ENCODE assay signal across 1 cellular context in the genomic region with DNA sequence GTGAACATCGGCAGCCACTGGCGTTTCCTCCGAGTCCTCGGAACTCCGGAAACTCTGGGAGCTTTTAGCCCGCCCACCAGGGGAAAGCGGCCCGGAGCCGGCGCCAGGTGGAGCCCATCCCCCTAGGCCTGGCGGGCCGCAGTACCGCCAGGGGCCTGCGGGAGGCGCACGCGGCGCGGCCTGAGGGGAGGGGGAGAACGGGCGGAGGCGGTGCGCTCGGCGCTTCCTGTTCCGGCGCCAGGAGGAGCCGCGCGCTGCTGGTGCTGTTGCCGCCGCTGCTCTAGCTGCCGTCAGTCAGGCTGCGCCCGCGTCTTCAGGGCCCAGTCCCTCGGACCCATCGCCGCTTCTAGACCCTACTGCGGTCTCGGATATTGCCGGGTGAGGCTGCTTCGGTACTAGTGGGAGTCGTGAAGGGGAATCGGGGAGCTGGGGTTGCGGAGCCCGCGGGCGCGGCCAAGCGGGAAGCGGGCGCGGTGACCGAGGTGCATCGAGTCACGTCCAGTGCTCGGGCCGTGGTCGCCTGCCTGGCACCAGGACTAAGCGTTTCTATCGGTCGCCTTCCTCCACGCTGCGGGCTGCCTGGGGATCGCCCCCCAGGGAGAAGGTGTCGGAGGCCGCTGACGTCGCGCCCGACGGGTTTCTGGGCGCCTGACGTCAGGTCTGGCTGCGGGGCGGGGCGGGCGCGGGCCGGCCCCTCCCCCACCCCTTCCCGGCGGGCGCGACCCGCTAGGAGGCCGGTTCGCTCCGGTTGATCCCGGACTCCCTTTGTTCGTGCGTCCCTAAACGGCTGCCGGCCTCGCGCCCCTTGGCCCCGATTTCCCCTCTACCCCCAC.
TF ChIP-seq lines count a peak whose summit lies in the region.

A gene (plus strand): TSS at position 222 of the 833 bp plus-strand sequence. CDS start 10,037 bp downstream, outside the sequence.

TF ChIP-seq in HepG2, 621 proteins besides CTCF, POLR2A, EP300 and RAD21 (continued from another document and continues in another):
- TF ChIP-seq NCOA5 (CRISPR knock-in tag; IDR thresholded peaks at IDR 0.05): no peak
- TF ChIP-seq ZNF768 (CRISPR knock-in tag; IDR thresholded peaks at IDR 0.05): peak; percentile 79; the same call in 1 of the 2 replicates
- TF ChIP-seq FOXP1 (IDR thresholded peaks at IDR 0.05): no peak
- peak; percentile 22; the same call in 1 of the 2 replicates for TF ChIP-seq FOXP1 (CRISPR knock-in tag; IDR thresholded peaks at IDR 0.05)
- TF ChIP-seq ZNF292 (CRISPR knock-in tag; IDR thresholded peaks at IDR 0.05; ENCODE audit: borderline replicate concordance, low read depth): 0 out of 2 replicates have a peak, but pooled peaks have one; percentile 42
- no peak for TF ChIP-seq KDM6A (CRISPR knock-in tag; IDR thresholded peaks at IDR 0.05; ENCODE audit: low read depth)
- TF ChIP-seq ZFP36L2 (CRISPR knock-in tag; IDR thresholded peaks at IDR 0.05): no peak
- TF ChIP-seq, protein P1, sequence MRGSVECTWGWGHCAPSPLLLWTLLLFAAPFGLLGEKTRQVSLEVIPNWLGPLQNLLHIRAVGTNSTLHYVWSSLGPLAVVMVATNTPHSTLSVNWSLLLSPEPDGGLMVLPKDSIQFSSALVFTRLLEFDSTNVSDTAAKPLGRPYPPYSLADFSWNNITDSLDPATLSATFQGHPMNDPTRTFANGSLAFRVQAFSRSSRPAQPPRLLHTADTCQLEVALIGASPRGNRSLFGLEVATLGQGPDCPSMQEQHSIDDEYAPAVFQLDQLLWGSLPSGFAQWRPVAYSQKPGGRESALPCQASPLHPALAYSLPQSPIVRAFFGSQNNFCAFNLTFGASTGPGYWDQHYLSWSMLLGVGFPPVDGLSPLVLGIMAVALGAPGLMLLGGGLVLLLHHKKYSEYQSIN (CRISPR knock-in tag; IDR thresholded peaks at IDR 0.05; ENCODE audit: borderline replicate concordance): no peak
- TF ChIP-seq NFE2L2 (IDR thresholded peaks at IDR 0.05; ENCODE audit: low read length): no peak
- TF ChIP-seq, protein P2, sequence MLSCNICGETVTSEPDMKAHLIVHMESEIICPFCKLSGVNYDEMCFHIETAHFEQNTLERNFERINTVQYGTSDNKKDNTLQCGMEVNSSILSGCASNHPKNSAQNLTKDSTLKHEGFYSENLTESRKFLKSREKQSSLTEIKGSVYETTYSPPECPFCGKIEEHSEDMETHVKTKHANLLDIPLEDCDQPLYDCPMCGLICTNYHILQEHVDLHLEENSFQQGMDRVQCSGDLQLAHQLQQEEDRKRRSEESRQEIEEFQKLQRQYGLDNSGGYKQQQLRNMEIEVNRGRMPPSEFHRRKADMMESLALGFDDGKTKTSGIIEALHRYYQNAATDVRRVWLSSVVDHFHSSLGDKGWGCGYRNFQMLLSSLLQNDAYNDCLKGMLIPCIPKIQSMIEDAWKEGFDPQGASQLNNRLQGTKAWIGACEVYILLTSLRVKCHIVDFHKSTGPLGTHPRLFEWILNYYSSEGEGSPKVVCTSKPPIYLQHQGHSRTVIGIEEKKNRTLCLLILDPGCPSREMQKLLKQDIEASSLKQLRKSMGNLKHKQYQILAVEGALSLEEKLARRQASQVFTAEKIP (CRISPR knock-in tag; IDR thresholded peaks at IDR 0.05; ENCODE audit: borderline replicate concordance): no peak
- TF ChIP-seq JUNB (CRISPR knock-in tag; IDR thresholded peaks at IDR 0.05; ENCODE audit: borderline replicate concordance): no peak
- TF ChIP-seq, protein P3, sequence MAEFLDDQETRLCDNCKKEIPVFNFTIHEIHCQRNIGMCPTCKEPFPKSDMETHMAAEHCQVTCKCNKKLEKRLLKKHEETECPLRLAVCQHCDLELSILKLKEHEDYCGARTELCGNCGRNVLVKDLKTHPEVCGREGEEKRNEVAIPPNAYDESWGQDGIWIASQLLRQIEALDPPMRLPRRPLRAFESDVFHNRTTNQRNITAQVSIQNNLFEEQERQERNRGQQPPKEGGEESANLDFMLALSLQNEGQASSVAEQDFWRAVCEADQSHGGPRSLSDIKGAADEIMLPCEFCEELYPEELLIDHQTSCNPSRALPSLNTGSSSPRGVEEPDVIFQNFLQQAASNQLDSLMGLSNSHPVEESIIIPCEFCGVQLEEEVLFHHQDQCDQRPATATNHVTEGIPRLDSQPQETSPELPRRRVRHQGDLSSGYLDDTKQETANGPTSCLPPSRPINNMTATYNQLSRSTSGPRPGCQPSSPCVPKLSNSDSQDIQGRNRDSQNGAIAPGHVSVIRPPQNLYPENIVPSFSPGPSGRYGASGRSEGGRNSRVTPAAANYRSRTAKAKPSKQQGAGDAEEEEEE (CRISPR knock-in tag; IDR thresholded peaks at IDR 0.05; ENCODE audit: borderline replicate concordance): no peak
- TF ChIP-seq HNF4A (CRISPR knock-in tag; IDR thresholded peaks at IDR 0.05): peak; percentile 22; the same call in 1 of the 2 replicates
- peak; percentile 54 for TF ChIP-seq ZNF557 (CRISPR knock-in tag; IDR thresholded peaks at IDR 0.05)
- TF ChIP-seq ELF4 (CRISPR knock-in tag; IDR thresholded peaks at IDR 0.05; ENCODE audit: borderline replicate concordance): peak; percentile 95
- no peak for TF ChIP-seq PRMT3 (CRISPR knock-in tag; IDR thresholded peaks at IDR 0.05; ENCODE audit: borderline replicate concordance, low read depth)
- TF ChIP-seq GABPB1 (CRISPR knock-in tag; IDR thresholded peaks at IDR 0.05): peak; percentile 96
- peak; percentile 91 for TF ChIP-seq TAF1 (CRISPR knock-in tag; IDR thresholded peaks at IDR 0.05)
- TF ChIP-seq, protein P4, sequence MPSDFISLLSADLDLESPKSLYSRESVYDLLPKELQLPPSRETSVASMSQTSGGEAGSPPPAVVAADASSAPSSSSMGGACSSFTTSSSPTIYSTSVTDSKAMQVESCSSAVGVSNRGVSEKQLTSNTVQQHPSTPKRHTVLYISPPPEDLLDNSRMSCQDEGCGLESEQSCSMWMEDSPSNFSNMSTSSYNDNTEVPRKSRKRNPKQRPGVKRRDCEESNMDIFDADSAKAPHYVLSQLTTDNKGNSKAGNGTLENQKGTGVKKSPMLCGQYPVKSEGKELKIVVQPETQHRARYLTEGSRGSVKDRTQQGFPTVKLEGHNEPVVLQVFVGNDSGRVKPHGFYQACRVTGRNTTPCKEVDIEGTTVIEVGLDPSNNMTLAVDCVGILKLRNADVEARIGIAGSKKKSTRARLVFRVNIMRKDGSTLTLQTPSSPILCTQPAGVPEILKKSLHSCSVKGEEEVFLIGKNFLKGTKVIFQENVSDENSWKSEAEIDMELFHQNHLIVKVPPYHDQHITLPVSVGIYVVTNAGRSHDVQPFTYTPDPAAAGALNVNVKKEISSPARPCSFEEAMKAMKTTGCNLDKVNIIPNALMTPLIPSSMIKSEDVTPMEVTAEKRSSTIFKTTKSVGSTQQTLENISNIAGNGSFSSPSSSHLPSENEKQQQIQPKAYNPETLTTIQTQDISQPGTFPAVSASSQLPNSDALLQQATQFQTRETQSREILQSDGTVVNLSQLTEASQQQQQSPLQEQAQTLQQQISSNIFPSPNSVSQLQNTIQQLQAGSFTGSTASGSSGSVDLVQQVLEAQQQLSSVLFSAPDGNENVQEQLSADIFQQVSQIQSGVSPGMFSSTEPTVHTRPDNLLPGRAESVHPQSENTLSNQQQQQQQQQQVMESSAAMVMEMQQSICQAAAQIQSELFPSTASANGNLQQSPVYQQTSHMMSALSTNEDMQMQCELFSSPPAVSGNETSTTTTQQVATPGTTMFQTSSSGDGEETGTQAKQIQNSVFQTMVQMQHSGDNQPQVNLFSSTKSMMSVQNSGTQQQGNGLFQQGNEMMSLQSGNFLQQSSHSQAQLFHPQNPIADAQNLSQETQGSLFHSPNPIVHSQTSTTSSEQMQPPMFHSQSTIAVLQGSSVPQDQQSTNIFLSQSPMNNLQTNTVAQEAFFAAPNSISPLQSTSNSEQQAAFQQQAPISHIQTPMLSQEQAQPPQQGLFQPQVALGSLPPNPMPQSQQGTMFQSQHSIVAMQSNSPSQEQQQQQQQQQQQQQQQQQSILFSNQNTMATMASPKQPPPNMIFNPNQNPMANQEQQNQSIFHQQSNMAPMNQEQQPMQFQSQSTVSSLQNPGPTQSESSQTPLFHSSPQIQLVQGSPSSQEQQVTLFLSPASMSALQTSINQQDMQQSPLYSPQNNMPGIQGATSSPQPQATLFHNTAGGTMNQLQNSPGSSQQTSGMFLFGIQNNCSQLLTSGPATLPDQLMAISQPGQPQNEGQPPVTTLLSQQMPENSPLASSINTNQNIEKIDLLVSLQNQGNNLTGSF (CRISPR knock-in tag; IDR thresholded peaks at IDR 0.05): no peak
- TF ChIP-seq NFYB (CRISPR knock-in tag; IDR thresholded peaks at IDR 0.05): 0 out of 2 replicates have a peak, but pooled peaks have one; percentile 17
- TF ChIP-seq, protein P5, sequence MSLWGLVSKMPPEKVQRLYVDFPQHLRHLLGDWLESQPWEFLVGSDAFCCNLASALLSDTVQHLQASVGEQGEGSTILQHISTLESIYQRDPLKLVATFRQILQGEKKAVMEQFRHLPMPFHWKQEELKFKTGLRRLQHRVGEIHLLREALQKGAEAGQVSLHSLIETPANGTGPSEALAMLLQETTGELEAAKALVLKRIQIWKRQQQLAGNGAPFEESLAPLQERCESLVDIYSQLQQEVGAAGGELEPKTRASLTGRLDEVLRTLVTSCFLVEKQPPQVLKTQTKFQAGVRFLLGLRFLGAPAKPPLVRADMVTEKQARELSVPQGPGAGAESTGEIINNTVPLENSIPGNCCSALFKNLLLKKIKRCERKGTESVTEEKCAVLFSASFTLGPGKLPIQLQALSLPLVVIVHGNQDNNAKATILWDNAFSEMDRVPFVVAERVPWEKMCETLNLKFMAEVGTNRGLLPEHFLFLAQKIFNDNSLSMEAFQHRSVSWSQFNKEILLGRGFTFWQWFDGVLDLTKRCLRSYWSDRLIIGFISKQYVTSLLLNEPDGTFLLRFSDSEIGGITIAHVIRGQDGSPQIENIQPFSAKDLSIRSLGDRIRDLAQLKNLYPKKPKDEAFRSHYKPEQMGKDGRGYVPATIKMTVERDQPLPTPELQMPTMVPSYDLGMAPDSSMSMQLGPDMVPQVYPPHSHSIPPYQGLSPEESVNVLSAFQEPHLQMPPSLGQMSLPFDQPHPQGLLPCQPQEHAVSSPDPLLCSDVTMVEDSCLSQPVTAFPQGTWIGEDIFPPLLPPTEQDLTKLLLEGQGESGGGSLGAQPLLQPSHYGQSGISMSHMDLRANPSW (CRISPR knock-in tag; IDR thresholded peaks at IDR 0.05; ENCODE audit: borderline replicate concordance): no peak
- TF ChIP-seq SAFB2 (CRISPR knock-in tag; IDR thresholded peaks at IDR 0.05; ENCODE audit: borderline replicate concordance, low read depth): peak; percentile 92; the same call in 1 of the 2 replicates
- TF ChIP-seq HOXA3 (CRISPR knock-in tag; IDR thresholded peaks at IDR 0.05): peak; percentile 96
- no peak for TF ChIP-seq ZBTB1 (CRISPR knock-in tag; IDR thresholded peaks at IDR 0.05; ENCODE audit: borderline replicate concordance)
- TF ChIP-seq NR2F2 (IDR thresholded peaks at IDR 0.05; ENCODE audit: borderline replicate concordance, low read depth): no peak
- TF ChIP-seq ZNF484 (CRISPR knock-in tag; IDR thresholded peaks at IDR 0.05; ENCODE audit: borderline replicate concordance, low read depth): no peak
- TF ChIP-seq ATM (IDR thresholded peaks at IDR 0.05; ENCODE audit: borderline replicate concordance): no peak
- peak; percentile 36 for TF ChIP-seq ZNF12 (CRISPR knock-in tag; IDR thresholded peaks at IDR 0.05)
- TF ChIP-seq ZNF720 (CRISPR knock-in tag; IDR thresholded peaks at IDR 0.05): no peak
- no peak; the same call in 1 of the 2 replicates for TF ChIP-seq CHD4 (IDR thresholded peaks at IDR 0.05; ENCODE audit: borderline replicate concordance, low read length)
- TF ChIP-seq, protein P6, sequence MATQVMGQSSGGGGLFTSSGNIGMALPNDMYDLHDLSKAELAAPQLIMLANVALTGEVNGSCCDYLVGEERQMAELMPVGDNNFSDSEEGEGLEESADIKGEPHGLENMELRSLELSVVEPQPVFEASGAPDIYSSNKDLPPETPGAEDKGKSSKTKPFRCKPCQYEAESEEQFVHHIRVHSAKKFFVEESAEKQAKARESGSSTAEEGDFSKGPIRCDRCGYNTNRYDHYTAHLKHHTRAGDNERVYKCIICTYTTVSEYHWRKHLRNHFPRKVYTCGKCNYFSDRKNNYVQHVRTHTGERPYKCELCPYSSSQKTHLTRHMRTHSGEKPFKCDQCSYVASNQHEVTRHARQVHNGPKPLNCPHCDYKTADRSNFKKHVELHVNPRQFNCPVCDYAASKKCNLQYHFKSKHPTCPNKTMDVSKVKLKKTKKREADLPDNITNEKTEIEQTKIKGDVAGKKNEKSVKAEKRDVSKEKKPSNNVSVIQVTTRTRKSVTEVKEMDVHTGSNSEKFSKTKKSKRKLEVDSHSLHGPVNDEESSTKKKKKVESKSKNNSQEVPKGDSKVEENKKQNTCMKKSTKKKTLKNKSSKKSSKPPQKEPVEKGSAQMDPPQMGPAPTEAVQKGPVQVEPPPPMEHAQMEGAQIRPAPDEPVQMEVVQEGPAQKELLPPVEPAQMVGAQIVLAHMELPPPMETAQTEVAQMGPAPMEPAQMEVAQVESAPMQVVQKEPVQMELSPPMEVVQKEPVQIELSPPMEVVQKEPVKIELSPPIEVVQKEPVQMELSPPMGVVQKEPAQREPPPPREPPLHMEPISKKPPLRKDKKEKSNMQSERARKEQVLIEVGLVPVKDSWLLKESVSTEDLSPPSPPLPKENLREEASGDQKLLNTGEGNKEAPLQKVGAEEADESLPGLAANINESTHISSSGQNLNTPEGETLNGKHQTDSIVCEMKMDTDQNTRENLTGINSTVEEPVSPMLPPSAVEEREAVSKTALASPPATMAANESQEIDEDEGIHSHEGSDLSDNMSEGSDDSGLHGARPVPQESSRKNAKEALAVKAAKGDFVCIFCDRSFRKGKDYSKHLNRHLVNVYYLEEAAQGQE (IDR thresholded peaks at IDR 0.05; ENCODE audit: borderline replicate concordance in 1 of 2, low read depth in 1 of 2, low read length in 2 of 2): no peak
- 0 out of 2 replicates have a peak, but pooled peaks have one; percentile 54 for TF ChIP-seq ZFP62 (CRISPR knock-in tag; IDR thresholded peaks at IDR 0.05)
- 0 out of 2 replicates have a peak, but pooled peaks have one; percentile 5 for TF ChIP-seq RFX5 (IDR thresholded peaks at IDR 0.05; ENCODE audit: low read depth, low read length)
- TF ChIP-seq GFI1 (CRISPR knock-in tag; IDR thresholded peaks at IDR 0.05; ENCODE audit: borderline replicate concordance): peak; percentile 73; the same call in 1 of the 2 replicates
- peak; percentile 82; the same call in 1 of the 2 replicates for TF ChIP-seq GZF1 (CRISPR knock-in tag; IDR thresholded peaks at IDR 0.05)
- peak; percentile 68 for TF ChIP-seq TGIF2 (CRISPR knock-in tag; IDR thresholded peaks at IDR 0.05)
- TF ChIP-seq, protein P7, sequence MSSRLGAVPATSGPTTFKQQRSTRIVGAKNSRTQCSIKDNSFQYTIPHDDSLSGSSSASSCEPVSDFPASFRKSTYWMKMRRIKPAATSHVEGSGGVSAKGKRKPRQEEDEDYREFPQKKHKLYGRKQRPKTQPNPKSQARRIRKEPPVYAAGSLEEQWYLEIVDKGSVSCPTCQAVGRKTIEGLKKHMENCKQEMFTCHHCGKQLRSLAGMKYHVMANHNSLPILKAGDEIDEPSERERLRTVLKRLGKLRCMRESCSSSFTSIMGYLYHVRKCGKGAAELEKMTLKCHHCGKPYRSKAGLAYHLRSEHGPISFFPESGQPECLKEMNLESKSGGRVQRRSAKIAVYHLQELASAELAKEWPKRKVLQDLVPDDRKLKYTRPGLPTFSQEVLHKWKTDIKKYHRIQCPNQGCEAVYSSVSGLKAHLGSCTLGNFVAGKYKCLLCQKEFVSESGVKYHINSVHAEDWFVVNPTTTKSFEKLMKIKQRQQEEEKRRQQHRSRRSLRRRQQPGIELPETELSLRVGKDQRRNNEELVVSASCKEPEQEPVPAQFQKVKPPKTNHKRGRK (CRISPR knock-in tag; IDR thresholded peaks at IDR 0.05): no peak
- no peak for TF ChIP-seq ZNF432 (CRISPR knock-in tag; IDR thresholded peaks at IDR 0.05; ENCODE audit: borderline replicate concordance)
